Comparison of ENCODE assay signal across 1 cellular context in the genomic region with DNA sequence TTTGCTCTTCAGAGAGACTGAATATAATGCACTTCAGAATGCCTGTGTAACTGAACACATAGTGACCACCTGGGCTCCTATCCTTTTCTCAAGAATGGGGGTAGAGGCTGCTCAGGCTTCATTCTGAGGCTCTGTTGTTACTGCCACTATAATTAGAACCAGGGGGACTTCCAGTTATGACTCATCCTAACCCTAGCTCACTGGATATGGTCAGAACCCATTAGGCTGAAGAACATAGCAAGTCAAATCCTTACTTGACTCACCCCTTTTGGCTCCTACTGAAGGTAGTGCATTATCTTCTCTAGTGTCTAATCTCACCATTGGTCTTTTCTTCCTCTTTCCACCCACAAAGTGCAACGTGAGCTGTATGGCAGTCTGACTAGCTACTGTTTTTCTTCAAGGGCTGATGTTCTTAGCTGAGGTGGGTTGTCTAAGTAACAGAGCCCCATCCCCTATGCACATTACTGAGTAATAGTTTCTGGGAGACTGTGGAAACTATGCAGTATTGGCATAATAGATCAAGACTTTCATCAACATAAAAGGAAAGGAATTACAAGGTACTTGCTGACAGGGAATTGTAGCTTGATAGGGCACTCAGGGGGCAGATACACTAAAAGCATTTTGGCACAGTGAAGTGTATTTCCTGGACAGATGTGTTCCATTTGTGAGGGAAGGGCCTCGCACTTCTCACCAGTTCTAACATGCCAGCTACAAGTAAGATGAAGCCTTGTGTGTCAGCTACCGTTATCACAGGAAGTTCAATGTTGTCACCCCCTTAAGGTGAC.
A peak's percentile ranks its signal among the peaks of the same experiment; 100 is the strongest.
TF ChIP-seq lines count a peak whose summit lies in the region.

No MANE protein-coding gene starts in this region.

TF ChIP-seq in K562, 482 proteins besides CTCF, POLR2A, EP300 and RAD21 (continued from another document and continues in another):
- TF ChIP-seq, protein P1, sequence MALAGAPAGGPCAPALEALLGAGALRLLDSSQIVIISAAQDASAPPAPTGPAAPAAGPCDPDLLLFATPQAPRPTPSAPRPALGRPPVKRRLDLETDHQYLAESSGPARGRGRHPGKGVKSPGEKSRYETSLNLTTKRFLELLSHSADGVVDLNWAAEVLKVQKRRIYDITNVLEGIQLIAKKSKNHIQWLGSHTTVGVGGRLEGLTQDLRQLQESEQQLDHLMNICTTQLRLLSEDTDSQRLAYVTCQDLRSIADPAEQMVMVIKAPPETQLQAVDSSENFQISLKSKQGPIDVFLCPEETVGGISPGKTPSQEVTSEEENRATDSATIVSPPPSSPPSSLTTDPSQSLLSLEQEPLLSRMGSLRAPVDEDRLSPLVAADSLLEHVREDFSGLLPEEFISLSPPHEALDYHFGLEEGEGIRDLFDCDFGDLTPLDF (CRISPR knock-in tag; IDR thresholded peaks at IDR 0.05), result no peak
- TF ChIP-seq NFATC3 (IDR thresholded peaks at IDR 0.05) (no peak), FOXM1 (IDR thresholded peaks at IDR 0.05; ENCODE audit: low read depth) (no peak), FOXM1 (CRISPR knock-in tag; IDR thresholded peaks at IDR 0.05; ENCODE audit: low read depth) (no peak), TAF1 (IDR thresholded peaks at IDR 0.05; ENCODE audit: control insufficient read depth, extremely low read depth, insufficient read depth, low read length, severe bottlenecking) (no peak), HMG20A (CRISPR knock-in tag; conservative IDR thresholded peaks at IDR 0.05) (no peak), RCOR1 (IDR thresholded peaks at IDR 0.05; ENCODE audit: borderline replicate concordance in 1 of 2, low read depth in 2 of 2, low read length in 2 of 2) (peak in 1 of 2 experiments; percentile 26; a peak in 1 of 4 replicates), ZFX (CRISPR knock-in tag; IDR thresholded peaks at IDR 0.05) (no peak), CC2D1A (IDR thresholded peaks at IDR 0.05) (0 out of 2 replicates have a peak, but pooled peaks have one; percentile 17), ZEB2 (IDR thresholded peaks at IDR 0.05) (peak; percentile 51; the same call in 1 of the 2 replicates), FOXA3 (CRISPR knock-in tag; conservative IDR thresholded peaks at IDR 0.05 in 1 of 2, IDR thresholded peaks at IDR 0.05 in 1 of 2) (0 out of 4 replicates have a peak, but pooled peaks of 1 of the 2 experiments have one; percentile 27), FOS (IDR thresholded peaks at IDR 0.05; ENCODE audit: extremely low read depth, insufficient read length) (peak; percentile 51), MEF2D (tag; conservative IDR thresholded peaks at IDR 0.05; ENCODE audit: low read depth) (peak; percentile 78), NBN (IDR thresholded peaks at IDR 0.05; ENCODE audit: low read depth) (no peak), PHF21A (IDR thresholded peaks at IDR 0.05; ENCODE audit: borderline replicate concordance, low read depth) (peak; percentile 45; the same call in 1 of the 2 replicates), SP1 (CRISPR knock-in tag; IDR thresholded peaks at IDR 0.05) (0 out of 2 replicates have a peak, but pooled peaks have one; percentile 41), ARID1B (IDR thresholded peaks at IDR 0.05) (peak; percentile 70), MEF2A (IDR thresholded peaks at IDR 0.05; ENCODE audit: control insufficient read depth, low read depth, low read length) (peak; percentile 78; the same call in 1 of the 2 replicates), C11orf30 (IDR thresholded peaks at IDR 0.05; ENCODE audit: low read depth) (peak; percentile 35), CBFA2T3 (IDR thresholded peaks at IDR 0.05) (peak; percentile 37), CCNT2 (IDR thresholded peaks at IDR 0.05; ENCODE audit: borderline replicate concordance, extremely low read depth, insufficient read length, low read depth, low read length) (peak; percentile 29), KDM1A (IDR thresholded peaks at IDR 0.05) (peak in 1 of 2 experiments; percentile 19; a peak in 2 of 4 replicates), ZNF24 (IDR thresholded peaks at IDR 0.05) (0 out of 2 replicates have a peak, but pooled peaks have one; percentile 17), DPF2 (IDR thresholded peaks at IDR 0.05) (peak; percentile 78), ATF7 (IDR thresholded peaks at IDR 0.05) (no peak), ZNF224 (CRISPR knock-in tag; IDR thresholded peaks at IDR 0.05) (no peak)
- TF ChIP-seq, protein P2, sequence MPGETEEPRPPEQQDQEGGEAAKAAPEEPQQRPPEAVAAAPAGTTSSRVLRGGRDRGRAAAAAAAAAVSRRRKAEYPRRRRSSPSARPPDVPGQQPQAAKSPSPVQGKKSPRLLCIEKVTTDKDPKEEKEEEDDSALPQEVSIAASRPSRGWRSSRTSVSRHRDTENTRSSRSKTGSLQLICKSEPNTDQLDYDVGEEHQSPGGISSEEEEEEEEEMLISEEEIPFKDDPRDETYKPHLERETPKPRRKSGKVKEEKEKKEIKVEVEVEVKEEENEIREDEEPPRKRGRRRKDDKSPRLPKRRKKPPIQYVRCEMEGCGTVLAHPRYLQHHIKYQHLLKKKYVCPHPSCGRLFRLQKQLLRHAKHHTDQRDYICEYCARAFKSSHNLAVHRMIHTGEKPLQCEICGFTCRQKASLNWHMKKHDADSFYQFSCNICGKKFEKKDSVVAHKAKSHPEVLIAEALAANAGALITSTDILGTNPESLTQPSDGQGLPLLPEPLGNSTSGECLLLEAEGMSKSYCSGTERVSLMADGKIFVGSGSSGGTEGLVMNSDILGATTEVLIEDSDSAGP (CRISPR knock-in tag; IDR thresholded peaks at IDR 0.05), result no peak
- TF ChIP-seq, protein P3, sequence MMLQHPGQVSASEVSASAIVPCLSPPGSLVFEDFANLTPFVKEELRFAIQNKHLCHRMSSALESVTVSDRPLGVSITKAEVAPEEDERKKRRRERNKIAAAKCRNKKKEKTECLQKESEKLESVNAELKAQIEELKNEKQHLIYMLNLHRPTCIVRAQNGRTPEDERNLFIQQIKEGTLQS (IDR thresholded peaks at IDR 0.05), result peak; percentile 92
- TF ChIP-seq, protein P3 (CRISPR knock-in tag; conservative IDR thresholded peaks at IDR 0.05), result no peak; the same call in 1 of the 2 replicates
- TF ChIP-seq, protein P4, sequence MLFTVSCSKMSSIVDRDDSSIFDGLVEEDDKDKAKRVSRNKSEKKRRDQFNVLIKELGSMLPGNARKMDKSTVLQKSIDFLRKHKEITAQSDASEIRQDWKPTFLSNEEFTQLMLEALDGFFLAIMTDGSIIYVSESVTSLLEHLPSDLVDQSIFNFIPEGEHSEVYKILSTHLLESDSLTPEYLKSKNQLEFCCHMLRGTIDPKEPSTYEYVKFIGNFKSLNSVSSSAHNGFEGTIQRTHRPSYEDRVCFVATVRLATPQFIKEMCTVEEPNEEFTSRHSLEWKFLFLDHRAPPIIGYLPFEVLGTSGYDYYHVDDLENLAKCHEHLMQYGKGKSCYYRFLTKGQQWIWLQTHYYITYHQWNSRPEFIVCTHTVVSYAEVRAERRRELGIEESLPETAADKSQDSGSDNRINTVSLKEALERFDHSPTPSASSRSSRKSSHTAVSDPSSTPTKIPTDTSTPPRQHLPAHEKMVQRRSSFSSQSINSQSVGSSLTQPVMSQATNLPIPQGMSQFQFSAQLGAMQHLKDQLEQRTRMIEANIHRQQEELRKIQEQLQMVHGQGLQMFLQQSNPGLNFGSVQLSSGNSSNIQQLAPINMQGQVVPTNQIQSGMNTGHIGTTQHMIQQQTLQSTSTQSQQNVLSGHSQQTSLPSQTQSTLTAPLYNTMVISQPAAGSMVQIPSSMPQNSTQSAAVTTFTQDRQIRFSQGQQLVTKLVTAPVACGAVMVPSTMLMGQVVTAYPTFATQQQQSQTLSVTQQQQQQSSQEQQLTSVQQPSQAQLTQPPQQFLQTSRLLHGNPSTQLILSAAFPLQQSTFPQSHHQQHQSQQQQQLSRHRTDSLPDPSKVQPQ (CRISPR knock-in tag; IDR thresholded peaks at IDR 0.05; ENCODE audit: borderline replicate concordance), result no peak
- TF ChIP-seq, protein P5, sequence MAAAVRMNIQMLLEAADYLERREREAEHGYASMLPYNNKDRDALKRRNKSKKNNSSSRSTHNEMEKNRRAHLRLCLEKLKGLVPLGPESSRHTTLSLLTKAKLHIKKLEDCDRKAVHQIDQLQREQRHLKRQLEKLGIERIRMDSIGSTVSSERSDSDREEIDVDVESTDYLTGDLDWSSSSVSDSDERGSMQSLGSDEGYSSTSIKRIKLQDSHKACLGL (CRISPR knock-in tag; IDR thresholded peaks at IDR 0.05; ENCODE audit: borderline replicate concordance, poor library complexity, severe bottlenecking), result no peak
- TF ChIP-seq, protein P6, sequence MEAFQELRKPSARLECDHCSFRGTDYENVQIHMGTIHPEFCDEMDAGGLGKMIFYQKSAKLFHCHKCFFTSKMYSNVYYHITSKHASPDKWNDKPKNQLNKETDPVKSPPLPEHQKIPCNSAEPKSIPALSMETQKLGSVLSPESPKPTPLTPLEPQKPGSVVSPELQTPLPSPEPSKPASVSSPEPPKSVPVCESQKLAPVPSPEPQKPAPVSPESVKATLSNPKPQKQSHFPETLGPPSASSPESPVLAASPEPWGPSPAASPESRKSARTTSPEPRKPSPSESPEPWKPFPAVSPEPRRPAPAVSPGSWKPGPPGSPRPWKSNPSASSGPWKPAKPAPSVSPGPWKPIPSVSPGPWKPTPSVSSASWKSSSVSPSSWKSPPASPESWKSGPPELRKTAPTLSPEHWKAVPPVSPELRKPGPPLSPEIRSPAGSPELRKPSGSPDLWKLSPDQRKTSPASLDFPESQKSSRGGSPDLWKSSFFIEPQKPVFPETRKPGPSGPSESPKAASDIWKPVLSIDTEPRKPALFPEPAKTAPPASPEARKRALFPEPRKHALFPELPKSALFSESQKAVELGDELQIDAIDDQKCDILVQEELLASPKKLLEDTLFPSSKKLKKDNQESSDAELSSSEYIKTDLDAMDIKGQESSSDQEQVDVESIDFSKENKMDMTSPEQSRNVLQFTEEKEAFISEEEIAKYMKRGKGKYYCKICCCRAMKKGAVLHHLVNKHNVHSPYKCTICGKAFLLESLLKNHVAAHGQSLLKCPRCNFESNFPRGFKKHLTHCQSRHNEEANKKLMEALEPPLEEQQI (IDR thresholded peaks at IDR 0.05), result peak; percentile 39; the same call in 1 of the 2 replicates
- TF ChIP-seq, protein P7, sequence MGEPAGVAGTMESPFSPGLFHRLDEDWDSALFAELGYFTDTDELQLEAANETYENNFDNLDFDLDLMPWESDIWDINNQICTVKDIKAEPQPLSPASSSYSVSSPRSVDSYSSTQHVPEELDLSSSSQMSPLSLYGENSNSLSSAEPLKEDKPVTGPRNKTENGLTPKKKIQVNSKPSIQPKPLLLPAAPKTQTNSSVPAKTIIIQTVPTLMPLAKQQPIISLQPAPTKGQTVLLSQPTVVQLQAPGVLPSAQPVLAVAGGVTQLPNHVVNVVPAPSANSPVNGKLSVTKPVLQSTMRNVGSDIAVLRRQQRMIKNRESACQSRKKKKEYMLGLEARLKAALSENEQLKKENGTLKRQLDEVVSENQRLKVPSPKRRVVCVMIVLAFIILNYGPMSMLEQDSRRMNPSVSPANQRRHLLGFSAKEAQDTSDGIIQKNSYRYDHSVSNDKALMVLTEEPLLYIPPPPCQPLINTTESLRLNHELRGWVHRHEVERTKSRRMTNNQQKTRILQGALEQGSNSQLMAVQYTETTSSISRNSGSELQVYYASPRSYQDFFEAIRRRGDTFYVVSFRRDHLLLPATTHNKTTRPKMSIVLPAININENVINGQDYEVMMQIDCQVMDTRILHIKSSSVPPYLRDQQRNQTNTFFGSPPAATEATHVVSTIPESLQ (CRISPR knock-in tag; IDR thresholded peaks at IDR 0.05), result no peak
- TF ChIP-seq, protein P8, sequence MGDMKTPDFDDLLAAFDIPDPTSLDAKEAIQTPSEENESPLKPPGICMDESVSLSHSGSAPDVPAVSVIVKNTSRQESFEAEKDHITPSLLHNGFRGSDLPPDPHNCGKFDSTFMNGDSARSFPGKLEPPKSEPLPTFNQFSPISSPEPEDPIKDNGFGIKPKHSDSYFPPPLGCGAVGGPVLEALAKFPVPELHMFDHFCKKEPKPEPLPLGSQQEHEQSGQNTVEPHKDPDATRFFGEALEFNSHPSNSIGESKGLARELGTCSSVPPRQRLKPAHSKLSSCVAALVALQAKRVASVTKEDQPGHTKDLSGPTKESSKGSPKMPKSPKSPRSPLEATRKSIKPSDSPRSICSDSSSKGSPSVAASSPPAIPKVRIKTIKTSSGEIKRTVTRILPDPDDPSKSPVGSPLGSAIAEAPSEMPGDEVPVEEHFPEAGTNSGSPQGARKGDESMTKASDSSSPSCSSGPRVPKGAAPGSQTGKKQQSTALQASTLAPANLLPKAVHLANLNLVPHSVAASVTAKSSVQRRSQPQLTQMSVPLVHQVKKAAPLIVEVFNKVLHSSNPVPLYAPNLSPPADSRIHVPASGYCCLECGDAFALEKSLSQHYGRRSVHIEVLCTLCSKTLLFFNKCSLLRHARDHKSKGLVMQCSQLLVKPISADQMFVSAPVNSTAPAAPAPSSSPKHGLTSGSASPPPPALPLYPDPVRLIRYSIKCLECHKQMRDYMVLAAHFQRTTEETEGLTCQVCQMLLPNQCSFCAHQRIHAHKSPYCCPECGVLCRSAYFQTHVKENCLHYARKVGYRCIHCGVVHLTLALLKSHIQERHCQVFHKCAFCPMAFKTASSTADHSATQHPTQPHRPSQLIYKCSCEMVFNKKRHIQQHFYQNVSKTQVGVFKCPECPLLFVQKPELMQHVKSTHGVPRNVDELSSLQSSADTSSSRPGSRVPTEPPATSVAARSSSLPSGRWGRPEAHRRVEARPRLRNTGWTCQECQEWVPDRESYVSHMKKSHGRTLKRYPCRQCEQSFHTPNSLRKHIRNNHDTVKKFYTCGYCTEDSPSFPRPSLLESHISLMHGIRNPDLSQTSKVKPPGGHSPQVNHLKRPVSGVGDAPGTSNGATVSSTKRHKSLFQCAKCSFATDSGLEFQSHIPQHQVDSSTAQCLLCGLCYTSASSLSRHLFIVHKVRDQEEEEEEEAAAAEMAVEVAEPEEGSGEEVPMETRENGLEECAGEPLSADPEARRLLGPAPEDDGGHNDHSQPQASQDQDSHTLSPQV (IDR thresholded peaks at IDR 0.05), result peak; percentile 27; the same call in 1 of the 2 replicates
- TF ChIP-seq, protein P9, sequence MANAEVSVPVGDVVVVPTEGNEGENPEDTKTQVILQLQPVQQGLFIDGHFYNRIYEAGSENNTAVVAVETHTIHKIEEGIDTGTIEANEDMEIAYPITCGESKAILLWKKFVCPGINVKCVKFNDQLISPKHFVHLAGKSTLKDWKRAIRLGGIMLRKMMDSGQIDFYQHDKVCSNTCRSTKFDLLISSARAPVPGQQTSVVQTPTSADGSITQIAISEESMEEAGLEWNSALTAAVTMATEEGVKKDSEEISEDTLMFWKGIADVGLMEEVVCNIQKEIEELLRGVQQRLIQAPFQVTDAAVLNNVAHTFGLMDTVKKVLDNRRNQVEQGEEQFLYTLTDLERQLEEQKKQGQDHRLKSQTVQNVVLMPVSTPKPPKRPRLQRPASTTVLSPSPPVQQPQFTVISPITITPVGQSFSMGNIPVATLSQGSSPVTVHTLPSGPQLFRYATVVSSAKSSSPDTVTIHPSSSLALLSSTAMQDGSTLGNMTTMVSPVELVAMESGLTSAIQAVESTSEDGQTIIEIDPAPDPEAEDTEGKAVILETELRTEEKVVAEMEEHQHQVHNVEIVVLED (CRISPR knock-in tag; IDR thresholded peaks at IDR 0.05), result no peak
